ENCODE assay signal across 33 cellular contexts in the genomic region with DNA sequence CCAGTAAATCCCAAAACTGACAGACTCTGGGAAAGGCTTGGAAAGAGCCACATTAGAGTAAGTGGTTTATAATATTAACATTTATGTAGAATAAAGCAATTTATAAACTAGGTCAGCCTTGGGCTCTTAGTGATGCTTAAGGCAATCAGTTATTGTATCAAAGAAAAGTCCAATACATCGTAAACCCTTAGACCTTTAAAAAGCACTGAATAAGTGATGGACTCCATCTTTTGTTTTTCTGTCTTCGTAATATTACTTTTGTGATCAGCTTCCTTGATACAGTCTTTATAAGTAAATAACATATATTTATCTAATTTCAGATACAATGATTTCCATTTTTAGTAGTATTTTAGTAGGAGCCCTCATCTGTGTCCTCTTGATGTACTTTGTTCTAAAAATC.
"Had no signal": no experiment of that assay in that cellular context is flagged by ENCODE, and none has a peak within 500 bp of the region (broad histone marks: within the 10 kb centered on the region; RNA-seq: fewer than 3 reads in every experiment).

No MANE protein-coding gene starts in this region.

- DNase-seq: Karpas-422, Kasumi-1, MG63, MM.1S, MV-4-11, NCI-H1048, NCI-H1092, NCI-H1092 treated with DMSO at 0.1 percent for 48 hours, NCI-H1105, NCI-H1105 treated with DMSO at 0.1 percent for 48 hours, NCI-H1417, NCI-H1417 treated with DMSO at 0.1 percent for 48 hours, NCI-H1436 treated with DMSO at 0.1 percent for 48 hours, NCI-H146, NCI-H1694, NCI-H1694 treated with DMSO at 0.1 percent for 48 hours, NCI-H187, NCI-H187 treated with DMSO at 0.1 percent for 48 hours, NCI-H1930, NCI-H2029, NCI-H2029 treated with DMSO at 0.1 percent for 48 hours, NCI-H2081, NCI-H2081 treated with DMSO at 0.1 percent for 48 hours, NCI-H2107, NCI-H2171, NCI-H2171 treated with DMSO at 0.1 percent for 48 hours, NCI-H2227 treated with DMSO at 0.1 percent for 48 hours, NCI-H226, NCI-H345, NCI-H446, NCI-H446 treated with DMSO at 0.1 percent for 48 hours, NCI-H510A, NCI-H510A treated with DMSO at 0.1 percent for 48 hours had no signal
